ENCODE assay signal across 8 cellular contexts in the genomic region with DNA sequence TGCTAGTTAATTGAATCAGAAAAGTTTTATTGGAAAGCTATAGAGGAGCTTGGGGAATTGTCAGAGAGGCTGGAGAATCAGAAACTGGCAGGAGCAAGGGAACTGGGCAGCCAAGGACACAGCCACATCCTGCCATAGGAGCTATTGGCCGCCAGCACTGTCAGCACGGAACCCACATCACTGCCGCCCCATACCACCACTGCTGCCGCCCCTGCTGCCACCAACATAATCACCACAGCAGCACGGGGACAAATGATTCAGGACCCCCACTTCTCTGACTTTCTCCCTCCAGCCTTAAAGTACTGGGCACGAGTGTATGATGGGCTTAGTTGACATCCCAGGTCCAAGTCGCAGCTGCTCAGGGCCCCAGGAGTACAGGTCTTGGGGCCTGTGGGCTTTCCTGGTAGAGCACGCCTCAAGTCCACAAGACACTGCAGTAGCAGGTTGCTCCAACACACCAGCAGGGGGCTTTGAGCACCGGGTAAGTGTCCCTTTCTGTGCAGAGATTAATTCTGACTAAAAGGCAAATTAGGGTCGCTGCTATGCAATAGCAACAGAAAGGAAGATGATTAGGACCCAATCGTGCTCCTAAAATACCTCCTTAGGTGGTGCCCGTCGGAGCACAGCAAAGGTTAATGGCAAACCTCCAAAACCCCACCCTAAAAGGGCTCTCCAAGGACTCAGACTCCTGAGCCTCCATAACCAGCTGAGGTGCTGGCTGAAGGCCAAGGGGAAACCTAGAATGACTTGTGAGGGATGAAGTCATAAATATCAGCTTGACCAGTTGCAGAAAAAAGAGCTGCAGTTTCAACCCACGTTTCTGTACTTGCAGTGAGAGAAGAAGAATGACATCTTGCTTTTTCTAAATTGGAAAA. TPM values are rescaled to one million over a fixed set of nuclear protein-coding genes. Genes with fewer than 3 reads are reported as not detected.
DNase-seq lines count a peak whose midpoint lies in the region; ATAC-seq and TF ChIP-seq lines count a peak whose summit lies in the region.

No MANE protein-coding gene starts in this region.

- H3K9ac ChIP-seq in GM23248, result no peak overlapping the region
- H3K9ac ChIP-seq in Karpas-422 (ENCODE audit: low read length), result no peak overlapping the region

- H4K20me1 ChIP-seq in GM23248 (ENCODE audit: insufficient read depth), result no peaks in the 10 kb centered on the region; the same call in 1 of the 2 replicates
- H4K20me1 ChIP-seq in Karpas-422 (ENCODE audit: insufficient read depth, low read depth, low read length), result no peaks in the 10 kb centered on the region

- POLR2A ChIA-PET in naive thymus-derived CD4-positive, alpha-beta T cell (lab: Charles Lee), result no interaction called here

- H2AFZ ChIP-seq in GM23248 (no peak overlapping the region), Karpas-422 (ENCODE audit: low read length) (no peak overlapping the region)

- H3K27me3 ChIP-seq in GM23248 (replicated peaks; ENCODE audit: insufficient read depth) (no peaks in the 10 kb centered on the region), Karpas-422 (ENCODE audit: low read length) (no peaks in the 10 kb centered on the region)
- no peaks in the 10 kb centered on the region for H3K27me3 ChIP-seq in naive thymus-derived CD4-positive, alpha-beta T cell (ENCODE audit: control insufficient read depth in 2 of 2, insufficient read depth in 2 of 2, low read length in 2 of 2)

- H3K36me3 ChIP-seq in GM23248 (ENCODE audit: low read depth) (0 out of 2 replicates have a peak, but pooled peaks cover 2% of the 10 kb centered on the region), Karpas-422 (ENCODE audit: insufficient read depth, low read length) (no peaks in the 10 kb centered on the region)
- H3K36me3 ChIP-seq in naive thymus-derived CD4-positive, alpha-beta T cell (ENCODE audit: control insufficient read depth in 2 of 3, insufficient read depth in 3 of 3, low read length in 3 of 3), result peaks cover 0 to 7% (median 0%) of the 10 kb centered on the region in 3 experiments

- peak; percentile 63 for DNase-seq in activated effector memory CD4-positive, alpha-beta T cell treated with anti-CD3 and anti-CD28 coated beads, Interleukin-2, amount 50 U/mL, for 16 hours
- no peak for DNase-seq in activated effector memory CD4-positive, alpha-beta T cell treated with Interleukin-2 at 50 U/mL for 16 hours
- peak; percentile 72 for DNase-seq in GM23248
- DNase-seq in Karpas-422, result peak; percentile 89
- peak; percentile 84 for DNase-seq in epithelial cell of esophagus (ENCODE audit: low read depth)
- peak in 5 of 9 donors; percentile 23 to 43 (median 31) for DNase-seq in naive thymus-derived CD4-positive, alpha-beta T cell
- no peak for DNase-seq in GM19240 (ENCODE audit: insufficient read length, low spot score)

- H3K79me2 ChIP-seq in GM23248 (ENCODE audit: insufficient read depth) (no peaks in the 10 kb centered on the region), Karpas-422 (ENCODE audit: low read length) (no peaks in the 10 kb centered on the region)

- CTCF ChIA-PET in naive thymus-derived CD4-positive, alpha-beta T cell (lab: Charles Lee), result interaction anchor here (1.2 kb wide), 1 partner anchor 63 kb away, joined by 3 read pairs; no protein-coding TSS in a partner anchor

- no peaks in the 10 kb centered on the region for H3K4me1 ChIP-seq in GM23248 (ENCODE audit: insufficient read depth)
- peaks cover 6% of the 10 kb centered on the region for H3K4me1 ChIP-seq in Karpas-422 (ENCODE audit: low read length)
- H3K4me1 ChIP-seq in naive thymus-derived CD4-positive, alpha-beta T cell (ENCODE audit: control insufficient read depth in 2 of 2, insufficient read depth in 2 of 2, low read length in 2 of 2), result peaks cover 0 to 7% of the 10 kb centered on the region in 2 donors

- H3K27ac ChIP-seq in GM23248 (no peak overlapping the region), Karpas-422 (ENCODE audit: low read length) (no peak overlapping the region)
- no peak overlapping the region for H3K27ac ChIP-seq in naive thymus-derived CD4-positive, alpha-beta T cell (ENCODE audit: low read depth, low read length)

- in situ Hi-C loops in GM23248 (cut with MboI), result no loop called here

- peaks cover 8 to 26% (median 22%) of the 10 kb centered on the region in 7 donors for H3K4me1 Mint-ChIP-seq in naive thymus-derived CD4-positive, alpha-beta T cell

- H3K9me2 ChIP-seq in GM23248 (ENCODE audit: insufficient read depth), result no peaks in the 10 kb centered on the region
- no peaks in the 10 kb centered on the region for H3K9me2 ChIP-seq in Karpas-422 (replicated peaks; ENCODE audit: insufficient read depth, low read length)

- no peaks in the 10 kb centered on the region for H3K27me3 Mint-ChIP-seq in naive thymus-derived CD4-positive, alpha-beta T cell

- ATAC-seq in SK-N-SH treated with all-trans-retinoic acid at 6 μM for 48 hours, result peak; percentile 95
- ATAC-seq in naive thymus-derived CD4-positive, alpha-beta T cell, result peak; percentile 65

- H3K9me3 ChIP-seq in GM23248 (ENCODE audit: low read depth), result no peaks in the 10 kb centered on the region
- H3K9me3 ChIP-seq in Karpas-422 (ENCODE audit: low read length), result no peaks in the 10 kb centered on the region
- H3K9me3 ChIP-seq in naive thymus-derived CD4-positive, alpha-beta T cell (ENCODE audit: control insufficient read depth in 2 of 3, low read length in 3 of 3), result no peaks in the 10 kb centered on the region

- H3K4me3 ChIP-seq in GM23248, result no peak overlapping the region
- no peak overlapping the region for H3K4me3 ChIP-seq in Karpas-422 (ENCODE audit: low read length)
- H3K4me3 ChIP-seq in epithelial cell of esophagus (ENCODE audit: low read length), result no peak overlapping the region
- no peak overlapping the region for H3K4me3 ChIP-seq in naive thymus-derived CD4-positive, alpha-beta T cell (ENCODE audit: low read length)

- H3K27ac Mint-ChIP-seq in naive thymus-derived CD4-positive, alpha-beta T cell, result peak overlapping the region in 1 of 9 donors; percentile 76

- H3K4me3 Mint-ChIP-seq in naive thymus-derived CD4-positive, alpha-beta T cell, result no peak overlapping the region

- H3K9me3 Mint-ChIP-seq in naive thymus-derived CD4-positive, alpha-beta T cell, result peaks cover 0 to 3% (median 0%) of the 10 kb centered on the region in 11 donors

- H3K4me2 ChIP-seq in GM23248 (ENCODE audit: unreplicated experiment), result no peak overlapping the region
- peak overlapping the region; percentile 30 for H3K4me2 ChIP-seq in Karpas-422 (ENCODE audit: low read depth, low read length, poor library complexity, severe bottlenecking)

- H3K36me3 Mint-ChIP-seq in naive thymus-derived CD4-positive, alpha-beta T cell, result peaks cover 0 to 14% (median 0%) of the 10 kb centered on the region in 5 donors

- peak; percentile 55 for TF ChIP-seq CTCF in epithelial cell of esophagus (IDR thresholded peaks at IDR 0.05; ENCODE audit: insufficient read depth, low read depth, low read length, missing control alignments)

- intact Hi-C loops in naive thymus-derived CD4-positive, alpha-beta T cell (cut with micrococcal nuclease), result loop anchor here (1.0 to 2.0 kb wide), 3 partner anchors 64 to 330 kb away; no protein-coding TSS in a partner anchor

- 31 to 35% methylated on average over 12 to 13 of the region's 14 CpGs for WGBS in GM23248 (ENCODE audit: low coverage in 1 of 2, low lambda C conversion rate in 2 of 2, missing lambda C conversion rate in 2 of 2), 2 experiments

- peaks cover 10% of the 10 kb centered on the region; the same call in 1 of the 2 replicates for H3F3A ChIP-seq in GM23248 (ENCODE audit: insufficient read depth)

TF ChIP-seq in SK-N-SH treated with all-trans-retinoic acid at 6 μM for 48 hours, 23 proteins besides CTCF, POLR2A, EP300 and RAD21:
- TF ChIP-seq, protein P1, sequence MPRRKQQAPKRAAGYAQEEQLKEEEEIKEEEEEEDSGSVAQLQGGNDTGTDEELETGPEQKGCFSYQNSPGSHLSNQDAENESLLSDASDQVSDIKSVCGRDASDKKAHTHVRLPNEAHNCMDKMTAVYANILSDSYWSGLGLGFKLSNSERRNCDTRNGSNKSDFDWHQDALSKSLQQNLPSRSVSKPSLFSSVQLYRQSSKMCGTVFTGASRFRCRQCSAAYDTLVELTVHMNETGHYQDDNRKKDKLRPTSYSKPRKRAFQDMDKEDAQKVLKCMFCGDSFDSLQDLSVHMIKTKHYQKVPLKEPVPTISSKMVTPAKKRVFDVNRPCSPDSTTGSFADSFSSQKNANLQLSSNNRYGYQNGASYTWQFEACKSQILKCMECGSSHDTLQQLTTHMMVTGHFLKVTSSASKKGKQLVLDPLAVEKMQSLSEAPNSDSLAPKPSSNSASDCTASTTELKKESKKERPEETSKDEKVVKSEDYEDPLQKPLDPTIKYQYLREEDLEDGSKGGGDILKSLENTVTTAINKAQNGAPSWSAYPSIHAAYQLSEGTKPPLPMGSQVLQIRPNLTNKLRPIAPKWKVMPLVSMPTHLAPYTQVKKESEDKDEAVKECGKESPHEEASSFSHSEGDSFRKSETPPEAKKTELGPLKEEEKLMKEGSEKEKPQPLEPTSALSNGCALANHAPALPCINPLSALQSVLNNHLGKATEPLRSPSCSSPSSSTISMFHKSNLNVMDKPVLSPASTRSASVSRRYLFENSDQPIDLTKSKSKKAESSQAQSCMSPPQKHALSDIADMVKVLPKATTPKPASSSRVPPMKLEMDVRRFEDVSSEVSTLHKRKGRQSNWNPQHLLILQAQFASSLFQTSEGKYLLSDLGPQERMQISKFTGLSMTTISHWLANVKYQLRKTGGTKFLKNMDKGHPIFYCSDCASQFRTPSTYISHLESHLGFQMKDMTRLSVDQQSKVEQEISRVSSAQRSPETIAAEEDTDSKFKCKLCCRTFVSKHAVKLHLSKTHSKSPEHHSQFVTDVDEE (CRISPR knock-in tag; IDR thresholded peaks at IDR 0.05), result no peak

RNA-seq across cellular contexts. Expression of gene PJA1, which starts 6.8 kb away (rescaled TPM):
- 25.2 and 26.6 TPM in 2 replicates for total RNA-seq in GM23248 (2014; rRNA removed; shearing (Covaris generic))
- 32.7 and 39.1 TPM in 2 replicates for polyA plus RNA-seq in GM23248 (2016; fragmentation: Nextera tagmentation; extraction: Ambion mirVana)
- total RNA-seq in Karpas-422 (2014; rRNA removed; shearing (Covaris generic); ENCODE audit: low replicate concordance), result 15.7 and 21.5 TPM in 2 replicates
- 10 to 100 TPM; 14.4 to 27.0 (median 22.5) TPM for total RNA-seq in naive thymus-derived CD4-positive, alpha-beta T cell
- 10 to 100 TPM; 40.4 to 53.5 TPM for polyA plus RNA-seq in naive thymus-derived CD4-positive, alpha-beta T cell

Comparison
In these comparisons a context has a peak if more than half of its experiments do, and no peak if none do; other contexts are left out.
1. DNase-seq: peak in activated effector memory CD4-positive, alpha-beta T cell treated with anti-CD3 and anti-CD28 coated beads, Interleukin-2, amount 50 U/mL, for 16 hours (single experiment), GM23248 (single experiment), Karpas-422 (single experiment), epithelial cell of esophagus (single experiment) and naive thymus-derived CD4-positive, alpha-beta T cell (5 of 9); none in activated effector memory CD4-positive, alpha-beta T cell treated with Interleukin-2 at 50 U/mL for 16 hours (single experiment) and GM19240 (single experiment).